18 cellular contexts compared by ENCODE assay signal in genomic region chr6:31065556-31065955, GRCh38. TPM values are rescaled to one million over a fixed set of nuclear protein-coding genes. Genes with fewer than 3 reads are reported as not detected.
DNase-seq lines count a peak whose midpoint lies in the region; ATAC-seq and TF ChIP-seq lines count a peak whose summit lies in the region.
"Had no signal": no experiment of that assay in that cellular context is flagged by ENCODE, and none has a peak within 500 bp of the region (broad histone marks: within the 10 kb centered on the region; RNA-seq: fewer than 3 reads in every experiment).

No MANE protein-coding gene starts in this region.

- H2AFZ ChIP-seq in hepatocyte: no peak overlapping the region
- H2AFZ ChIP-seq: GM23248, PC-9 had no signal

- POLR2A ChIA-PET in A673 (lab: Charles Lee; ENCODE audit: low non-redundant PET): no interaction called here

- no peak overlapping the region for H3K4me2 ChIP-seq in hepatocyte
- H3K4me2 ChIP-seq: PC-9 had no signal

- DNase-seq in NCI-H2227 (lab: John Stamatoyannopoulos, UW; ENCODE audit: unreplicated experiment) (peak; percentile 15), NCI-H2227 treated with DMSO at 0.1 percent for 48 hours (lab: John Stamatoyannopoulos, UW) (no peak), hepatocyte (ENCODE audit: low spot score) (peak; percentile 26), renal cortical epithelial cell (ENCODE audit: low read depth) (peak; percentile 18), A673 (ENCODE audit: low spot score) (no peak), NCI-H774 (lab: John Stamatoyannopoulos, UW) (no peak), NCI-H1105 treated with DMSO at 0.1 percent for 48 hours (lab: John Stamatoyannopoulos, UW) (no peak)
- DNase-seq: C1 segment of cervical spinal cord, DMS79 treated with DMSO at 0.1 percent for 48 hours, GM23248, NCI-H187 treated with DMSO at 0.1 percent for 48 hours, PC-9 had no signal

- H3K27me3 ChIP-seq in hepatocyte (no peaks in the 10 kb centered on the region), A673 (replicated peaks; ENCODE audit: insufficient read depth, low read depth, low read length, poor library complexity) (no peaks in the 10 kb centered on the region)

- ATAC-seq in GM21526 (IDR thresholded peaks at IDR 0.05; ENCODE audit: low FRiP score, unreplicated experiment): no peak
- ATAC-seq: GM12878 had no signal

- peak overlapping the region; percentile 21 for H3K27ac ChIP-seq in hepatocyte
- H3K27ac ChIP-seq in A673 (ENCODE audit: low read depth, low read length, poor library complexity, severe bottlenecking): no peak overlapping the region
- H3K27ac ChIP-seq: 22Rv1, GM23248, HL-60, PC-9 had no signal

- CTCF ChIA-PET in A673 (lab: Charles Lee): no interaction called here

- H3K9me3 ChIP-seq in hepatocyte (ENCODE audit: low read depth) (no peaks in the 10 kb centered on the region), A673 (ENCODE audit: low read depth, low read length, poor library complexity, severe bottlenecking) (no peaks in the 10 kb centered on the region)

- no peaks in the 10 kb centered on the region for H3K36me3 ChIP-seq in hepatocyte (replicated peaks; ENCODE audit: insufficient read depth, low read depth)
- no peaks in the 10 kb centered on the region for H3K36me3 ChIP-seq in A673 (ENCODE audit: insufficient read depth, low read length, poor library complexity, severe bottlenecking)

- H4K20me1 ChIP-seq in hepatocyte (ENCODE audit: insufficient read depth, poor library complexity, severe bottlenecking): no peaks in the 10 kb centered on the region

- WGBS in hepatocyte (ENCODE audit: low lambda C conversion rate, missing lambda C conversion rate): 36% methylated on average over 2 of the region's 2 CpGs

- H3K79me2 ChIP-seq in hepatocyte: no peaks in the 10 kb centered on the region

- intact Hi-C loops in A673 (cut with micrococcal nuclease; ENCODE audit: unreplicated experiment): no loop called here

- H3K4me1 ChIP-seq in hepatocyte (ENCODE audit: insufficient read depth) (peaks cover 6% of the 10 kb centered on the region), A673 (ENCODE audit: insufficient read depth, low read length, poor library complexity, severe bottlenecking) (no peaks in the 10 kb centered on the region)

- no peak for TF ChIP-seq CTCF in hepatocyte (IDR thresholded peaks at IDR 0.05; ENCODE audit: poor library complexity)
- no peak for TF ChIP-seq CTCF in A673 (conservative IDR thresholded peaks at IDR 0.05; ENCODE audit: low read depth, low read length)

- H3K4me3 ChIP-seq in hepatocyte: no peak overlapping the region
- H3K4me3 ChIP-seq in A673 (ENCODE audit: low read depth, low read length, poor library complexity, severe bottlenecking): no peak overlapping the region
- H3K4me3 ChIP-seq: GM12878, GM23248, PC-9 had no signal

- no TSS peak for BruUV-seq in A673 (replicated peaks; lab: Mats Ljungman, UMichigan)

- no peaks in the 10 kb centered on the region for H3K9me2 ChIP-seq in hepatocyte (replicated peaks; ENCODE audit: insufficient read depth)

RNA-seq across cellular contexts. Expression of gene C6orf15, which starts 46.8 kb away (rescaled TPM):
- total RNA-seq in hepatocyte: not detected in 2 replicates
- not detected in 2 replicates for polyA plus RNA-seq in hepatocyte
- 1.4 TPM in 1 of 2 replicates, not detected in the other for total RNA-seq in renal cortical epithelial cell
- not detected in 2 replicates for total RNA-seq in A673 (2021)
- total RNA-seq: GM12878, GM23248, NCI-H460 had no signal
- polyA plus RNA-seq: GM12878, GM23248 had no signal

RNA-seq across cellular contexts. Expression of gene PSORS1C1, which starts 49.0 kb away (rescaled TPM):
- total RNA-seq in hepatocyte (0.80 and 1.4 TPM in 2 replicates), renal cortical epithelial cell (1.0 and 5.1 TPM in 2 replicates), A673 (2021) (0.74 TPM in 1 of 2 replicates, not detected in the other)
- 3.9 and 4.6 TPM in 2 replicates for polyA plus RNA-seq in hepatocyte
- total RNA-seq: GM12878 had no signal

RNA-seq across cellular contexts. Expression of gene CDSN, which starts 54.7 kb away (rescaled TPM):
- total RNA-seq in hepatocyte (0.20 TPM in 1 of 2 replicates, not detected in the other), renal cortical epithelial cell (under 0.01 and 0.05 TPM in 2 replicates), A673 (2021) (not detected in 2 replicates)
- polyA plus RNA-seq in hepatocyte: not detected in 2 replicates
- total RNA-seq: GM12878, GM23248, LHCN-M2, NCI-H460 had no signal
- polyA plus RNA-seq: GM23248 had no signal

RNA-seq across cellular contexts. Expression of gene MUC22, which starts 55.3 kb away (rescaled TPM):
- total RNA-seq in hepatocyte (0.03 TPM in 1 of 2 replicates, not detected in the other), renal cortical epithelial cell (0.15 TPM in 1 of 2 replicates, not detected in the other), A673 (2021) (not detected in 2 replicates)
- not detected in 2 replicates for polyA plus RNA-seq in hepatocyte
- total RNA-seq: GM23248, LHCN-M2, NCI-H460, PC-9 had no signal
- polyA plus RNA-seq: GM23248 had no signal

Comparison
In these comparisons a context has a peak if more than half of its experiments do, and no peak if none do; other contexts are left out.
1. DNase-seq: peak in NCI-H2227 (single experiment), hepatocyte (single experiment) and renal cortical epithelial cell (single experiment); none in NCI-H2227 treated with DMSO at 0.1 percent for 48 hours (single experiment), A673 (single experiment), NCI-H774 (single experiment) and NCI-H1105 treated with DMSO at 0.1 percent for 48 hours (single experiment).